In genomic region chr17:72297326-72298115, GRCh38 we compare ENCODE assay signal across 12 cellular contexts.
DNase-seq lines count a peak whose midpoint lies in the region; ATAC-seq and TF ChIP-seq lines count a peak whose summit lies in the region.
"Had no signal": no experiment of that assay in that cellular context is flagged by ENCODE, and none has a peak within 500 bp of the region (broad histone marks: within the 10 kb centered on the region; RNA-seq: fewer than 3 reads in every experiment).

No MANE protein-coding gene starts in this region.

- H3K4ac ChIP-seq in IMR-90 (ENCODE audit: low read depth, low read length), result peak overlapping the region; percentile 26

- H2AFZ ChIP-seq in ACC112 (ENCODE audit: low read length, unreplicated experiment) (peak overlapping the region; percentile 48), IMR-90 (replicated peaks; ENCODE audit: low read length, poor library complexity) (peak overlapping the region; percentile 73), mammary epithelial cell (ENCODE audit: low read depth, low read length) (peak overlapping the region; percentile 58)

- H3K9me1 ChIP-seq in IMR-90 (ENCODE audit: insufficient read depth, low read length), result peaks cover 12% of the 10 kb centered on the region

- no peaks in the 10 kb centered on the region for H3K9me3 ChIP-seq in IMR-90 (ENCODE audit: control insufficient read depth, insufficient read depth, low read length)
- H3K9me3 ChIP-seq in mammary epithelial cell (replicated peaks; ENCODE audit: insufficient read depth, low read length), result no peaks in the 10 kb centered on the region

- no peak for TF ChIP-seq POLR2A in IMR-90 (IDR thresholded peaks at IDR 0.05; ENCODE audit: low read depth, low read length)

- 24% methylated on average over 2 of the region's 9 CpGs; no CpG with 5 or more reads in 1 of the 2 experiments for WGBS in IMR-90 (ENCODE audit: extremely low coverage in 2 of 2, insufficient read length in 1 of 2), 2 experiments
- 30% methylated on average over 9 of the region's 9 CpGs for WGBS in mammary epithelial cell (ENCODE audit: low coverage, missing lambda C conversion rate)

- TF ChIP-seq CTCF in IMR-90 (conservative IDR thresholded peaks at IDR 0.05; ENCODE audit: low read depth, low read length) (no peak), mammary epithelial cell (conservative IDR thresholded peaks at IDR 0.05 in 1 of 2, IDR thresholded peaks at IDR 0.05 in 1 of 2; ENCODE audit: extremely low read depth in 1 of 2, insufficient read depth in 1 of 2, low read depth in 1 of 2, low read length in 2 of 2) (no peak), kidney epithelial cell (IDR thresholded peaks at IDR 0.05; ENCODE audit: insufficient read depth, low read length, poor library complexity, severe bottlenecking) (no peak)

- 0 out of 2 replicates have a peak overlapping the region, but pooled peaks have one; percentile 53 for H4K91ac ChIP-seq in IMR-90 (ENCODE audit: insufficient read depth, low read depth, low read length)

- H2BK120ac ChIP-seq in IMR-90 (ENCODE audit: low read depth, low read length), result peak overlapping the region; percentile 23; the same call in 1 of the 2 replicates

- H3K18ac ChIP-seq in IMR-90 (ENCODE audit: low read depth, low read length), result 0 out of 2 replicates have a peak overlapping the region, but pooled peaks have one; percentile 3

- H3K9ac ChIP-seq in IMR-90 (ENCODE audit: low read depth, low read length) (no peak overlapping the region), mammary epithelial cell (ENCODE audit: insufficient read depth, low read length) (no peak overlapping the region)

- TF ChIP-seq RAD21 in IMR-90 (IDR thresholded peaks at IDR 0.05; ENCODE audit: low read length), result no peak

- H4K8ac ChIP-seq in IMR-90 (ENCODE audit: low read depth in 2 of 2, low read length in 2 of 2), result peak overlapping the region in 1 of 2 experiments; percentile 27; a peak in 1 of 4 replicates

- H3K14ac ChIP-seq in IMR-90 (replicated peaks; ENCODE audit: low read depth, low read length), result peak overlapping the region; percentile 38

- no peaks in the 10 kb centered on the region for H3K79me2 ChIP-seq in ACC112 (ENCODE audit: control insufficient read depth, insufficient read depth, low read length, unreplicated experiment)
- no peaks in the 10 kb centered on the region for H3K79me2 ChIP-seq in mammary epithelial cell (ENCODE audit: insufficient read depth, low read length)

- H4K20me1 ChIP-seq in IMR-90 (ENCODE audit: insufficient read depth, low read length) (no peaks in the 10 kb centered on the region), mammary epithelial cell (ENCODE audit: insufficient read depth, low read length) (no peaks in the 10 kb centered on the region)

- POLR2A ChIA-PET in IMR-90 (lab: Charles Lee; ENCODE audit: unreplicated experiment), result no interaction called here

- CTCF ChIA-PET in IMR-90 (lab: Yijun Ruan, JAX), result interaction anchor here (0.5 to 1.6 kb wide), 3 partner anchors 9 to 168 kb away, joined by 3 to 5 read pairs (median 3); no protein-coding TSS in a partner anchor
- CTCF ChIA-PET in mammary epithelial cell (lab: Charles Lee; ENCODE audit: low non-redundant PET), result no interaction called here

- DNase-seq in IMR-90 (peak; percentile 69), mammary epithelial cell (peak; percentile 68), kidney epithelial cell (ENCODE audit: low read depth) (peak; percentile 42), NCI-H345 (lab: John Stamatoyannopoulos, UW) (no peak)
- DNase-seq: activated CD4-positive, alpha-beta T cell treated with anti-CD3 and anti-CD28 coated beads, Interleukin-2, amount 50 U/mL, for 4 hours; activated naive CD4-positive, alpha-beta T cell; naive thymus-derived CD8-positive, alpha-beta T cell; NCI-H526 treated with DMSO at 0.1 percent for 48 hours had no signal

- BruUV-seq in IMR-90 (replicated peaks; lab: Mats Ljungman, UMichigan) (no TSS peak), mammary epithelial cell (replicated peaks; lab: Mats Ljungman, UMichigan) (no TSS peak)

- H3K36me3 ChIP-seq in ACC112 (ENCODE audit: insufficient read depth, low read length), result no peaks in the 10 kb centered on the region
- no peaks in the 10 kb centered on the region for H3K36me3 ChIP-seq in IMR-90 (ENCODE audit: control insufficient read depth, insufficient read depth, low read length)
- H3K36me3 ChIP-seq in mammary epithelial cell (ENCODE audit: insufficient read depth, low read length), result no peaks in the 10 kb centered on the region
- no peaks in the 10 kb centered on the region for H3K36me3 ChIP-seq in kidney epithelial cell (ENCODE audit: control insufficient read depth, insufficient read depth, low read length)

- H3K4me3 ChIP-seq in ACC112 (ENCODE audit: low read depth, low read length) (peak overlapping the region; percentile 33; the same call in 1 of the 2 replicates), IMR-90 (ENCODE audit: insufficient read depth, low read depth, low read length) (no peak overlapping the region), mammary epithelial cell (replicated peaks in 1 of 3; ENCODE audit: insufficient read depth in 1 of 3, low read depth in 2 of 3, low read length in 3 of 3) (no peak overlapping the region), kidney epithelial cell (ENCODE audit: low read depth, low read length) (no peak overlapping the region)

- H3K4me2 ChIP-seq in IMR-90 (ENCODE audit: low read depth, low read length) (peak overlapping the region; percentile 37; the same call in 1 of the 2 replicates), mammary epithelial cell (ENCODE audit: insufficient read depth, low read depth, low read length) (peak overlapping the region; percentile 60)

- H3K23ac ChIP-seq in IMR-90 (ENCODE audit: low read depth, low read length), result peak overlapping the region; percentile 18; the same call in 1 of the 2 replicates

- intact Hi-C loops in IMR-90 (cut with micrococcal nuclease), result no loop called here
- intact Hi-C loops in mammary epithelial cell (cut with micrococcal nuclease), result loop anchor here (2.0 kb wide), 1 partner anchor 177 kb away; the partner anchor contains the start of gene SOX9

- H2BK15ac ChIP-seq in IMR-90 (ENCODE audit: low read depth, low read length), result peak overlapping the region; percentile 36; the same call in 2 of the 3 replicates

- H2BK5ac ChIP-seq in IMR-90 (ENCODE audit: low read depth, low read length, poor library complexity, severe bottlenecking), result no peak overlapping the region

- peak overlapping the region; percentile 54; the same call in 1 of the 2 replicates for H3K27ac ChIP-seq in ACC112 (ENCODE audit: low read depth, low read length)
- H3K27ac ChIP-seq in IMR-90 (ENCODE audit: insufficient read depth, low read length), result no peak overlapping the region
- no peak overlapping the region for H3K27ac ChIP-seq in mammary epithelial cell (ENCODE audit: insufficient read depth, low read depth, low read length)

- in situ Hi-C loops in IMR-90 (cut with MboI; ENCODE audit: low sequenced_read_pairs) (no loop called here), mammary epithelial cell (cut with MboI; ENCODE audit: low sequenced_read_pairs in 2 of 2) (no loop called here)

- H3K4me1 ChIP-seq in ACC112 (ENCODE audit: control insufficient read depth, insufficient read depth, low read length, unreplicated experiment) (peaks cover 22% of the 10 kb centered on the region), IMR-90 (ENCODE audit: control insufficient read depth, insufficient read depth, low read length) (peaks cover 16% of the 10 kb centered on the region), mammary epithelial cell (ENCODE audit: insufficient read depth, low read length) (peaks cover 24% of the 10 kb centered on the region)

- dilution Hi-C loops in IMR-90 (cut with HindIII; ENCODE audit: low sequenced_read_pairs, unreplicated experiment), result no loop called here
- dilution Hi-C loops in mammary epithelial cell (cut with HindIII; ENCODE audit: low sequenced_read_pairs), result no loop called here

- no peak overlapping the region for H4K5ac ChIP-seq in IMR-90 (ENCODE audit: low read depth, low read length)

- ATAC-seq in IMR-90 (ENCODE audit: low read depth) (peak; percentile 45), HG03045 (IDR thresholded peaks at IDR 0.05; ENCODE audit: unreplicated experiment) (no peak), GM18517 (IDR thresholded peaks at IDR 0.05; ENCODE audit: unreplicated experiment) (no peak), GM18858 (IDR thresholded peaks at IDR 0.05; ENCODE audit: unreplicated experiment) (no peak)
- ATAC-seq: naive thymus-derived CD8-positive, alpha-beta T cell had no signal

- peak overlapping the region; percentile 5; the same call in 1 of the 2 replicates for H2BK20ac ChIP-seq in IMR-90 (ENCODE audit: low read depth, low read length)

- H2AK5ac ChIP-seq in IMR-90 (ENCODE audit: low read depth, low read length), result peak overlapping the region; percentile 77

- H3K79me1 ChIP-seq in IMR-90 (ENCODE audit: low read depth in 1 of 2, low read length in 2 of 2), result no peaks in the 10 kb centered on the region

- H3K27me3 ChIP-seq in ACC112 (ENCODE audit: insufficient read depth, low read length) (peaks cover 18% of the 10 kb centered on the region), IMR-90 (ENCODE audit: control insufficient read depth, insufficient read depth, low read length) (peaks cover under 1% of the 10 kb centered on the region), mammary epithelial cell (ENCODE audit: insufficient read depth, low read length) (no peaks in the 10 kb centered on the region), kidney epithelial cell (ENCODE audit: control insufficient read depth, insufficient read depth, low read length) (no peaks in the 10 kb centered on the region)

- H2AK9ac ChIP-seq in IMR-90 (replicated peaks; ENCODE audit: low read depth, low read length, poor library complexity), result peak overlapping the region; percentile 71

- H3K56ac ChIP-seq in IMR-90 (ENCODE audit: extremely low read depth, insufficient read depth, low read length), result no peak overlapping the region

TF ChIP-seq in IMR-90, 13 proteins besides CTCF, POLR2A, EP300 and RAD21:
- no peak for TF ChIP-seq MAZ (IDR thresholded peaks at IDR 0.05; ENCODE audit: borderline replicate concordance, low read depth, low read length)
- peak; percentile 51 for TF ChIP-seq CEBPB (IDR thresholded peaks at IDR 0.05; ENCODE audit: low read depth, low read length)
- TF ChIP-seq FOS (IDR thresholded peaks at IDR 0.05; ENCODE audit: low read depth, low read length), result 0 out of 2 replicates have a peak, but pooled peaks have one; percentile 17
